In the genomic region with DNA sequence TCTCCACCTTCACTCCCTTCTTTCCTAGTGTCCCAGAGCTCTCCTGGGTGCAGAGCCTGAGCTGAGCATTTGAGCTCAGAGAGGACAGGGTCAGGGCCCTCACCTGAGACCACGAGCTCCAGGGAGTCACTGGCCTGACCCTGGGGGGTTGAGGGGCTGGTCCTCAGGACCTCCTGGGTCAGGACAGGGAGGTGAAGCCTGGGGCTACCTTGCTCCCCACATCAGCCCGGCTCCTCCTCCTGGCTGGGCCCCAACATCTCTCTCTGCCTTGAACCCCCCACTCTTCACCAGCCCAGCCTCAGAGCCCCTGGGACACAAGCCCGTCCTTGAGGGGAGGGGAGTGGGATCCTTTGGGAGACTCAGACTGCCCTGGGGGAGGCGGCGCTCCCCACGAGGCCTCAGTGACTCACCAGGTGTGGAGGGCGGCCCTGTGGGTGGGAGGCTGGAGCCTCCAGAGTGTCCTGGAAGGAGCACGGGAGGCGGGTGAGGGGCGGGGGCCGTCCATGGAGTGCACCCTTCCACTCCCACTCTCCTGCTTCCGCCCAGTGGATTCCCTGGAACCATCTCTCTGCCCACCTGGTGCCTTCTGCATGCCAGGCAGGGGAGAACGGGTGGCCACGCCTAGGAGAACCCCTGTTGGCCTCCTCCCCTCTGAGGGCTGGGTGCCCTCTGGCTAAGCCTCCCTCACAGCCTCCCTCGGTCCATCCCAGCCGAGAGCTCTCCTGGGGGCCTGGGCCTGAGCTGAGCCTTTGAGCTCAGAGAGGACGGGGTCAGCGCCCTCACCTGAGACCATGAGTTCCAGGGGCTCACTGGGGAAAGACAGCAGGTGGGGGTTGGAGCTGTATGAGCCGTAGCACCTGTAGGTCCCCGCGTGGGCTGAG, we compare ENCODE assay signal across 5 cellular contexts. TPM values are rescaled to one million over a fixed set of nuclear protein-coding genes. Genes with fewer than 3 reads are reported as not detected.
"Had no signal": no experiment of that assay in that cellular context is flagged by ENCODE, and none has a peak within 500 bp of the region (broad histone marks: within the 10 kb centered on the region; RNA-seq: fewer than 3 reads in every experiment).

No MANE protein-coding gene starts in this region.

RNA-seq across cellular contexts. Expression of gene LILRA6, which starts 2.9 kb away (rescaled TPM):
- total RNA-seq: activated CD4-positive, alpha-beta T cell treated with anti-CD3 and anti-CD28 coated beads for 36 hours; hepatocyte; kidney epithelial cell had no signal
- polyA plus RNA-seq: SK-N-SH had no signal

RNA-seq across cellular contexts. Expression of gene LILRB3, which starts 16.9 kb away (rescaled TPM):
- total RNA-seq: activated CD4-positive, alpha-beta T cell treated with anti-CD3 and anti-CD28 coated beads for 36 hours; hepatocyte had no signal
- polyA plus RNA-seq: SK-N-SH had no signal

RNA-seq across cellular contexts. Expression of gene LILRB5, which starts 17.3 kb away (rescaled TPM):
- total RNA-seq: activated CD4-positive, alpha-beta memory T cell treated with anti-CD3 and anti-CD28 coated beads, Interleukin-2, amount 10 ng/mL, durations not matched to agents 7 days and 5 days; activated CD4-positive, alpha-beta T cell treated with anti-CD3 and anti-CD28 coated beads for 36 hours had no signal
- polyA plus RNA-seq: SK-N-SH had no signal

RNA-seq across cellular contexts. Expression of gene LILRB2, which starts 41.2 kb away (rescaled TPM):
- total RNA-seq: activated CD4-positive, alpha-beta memory T cell treated with anti-CD3 and anti-CD28 coated beads, Interleukin-2, amount 10 ng/mL, durations not matched to agents 7 days and 5 days; activated CD4-positive, alpha-beta T cell treated with anti-CD3 and anti-CD28 coated beads for 36 hours; hepatocyte; kidney epithelial cell had no signal
- polyA plus RNA-seq: hepatocyte, SK-N-SH had no signal
